In the genomic region with DNA sequence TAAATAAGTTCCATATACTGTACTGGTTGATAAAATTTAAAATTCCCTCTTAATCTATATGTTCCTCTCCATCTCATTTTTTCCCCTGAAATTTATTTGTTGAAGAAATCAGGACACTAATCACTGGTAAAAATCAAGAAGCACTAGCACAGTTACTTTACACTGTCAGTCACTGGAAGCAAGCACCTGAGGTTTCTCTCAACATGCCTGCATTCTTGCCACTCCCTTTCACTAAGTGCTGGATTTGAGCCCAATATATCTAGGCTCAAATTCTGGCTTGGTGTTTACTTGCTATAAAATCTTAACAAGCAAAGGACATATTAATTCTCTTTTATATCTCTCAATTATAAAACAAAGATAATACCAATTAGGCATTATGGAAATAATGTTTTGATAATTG, we compare ENCODE assay signal across 8 cellular contexts. TPM values are rescaled to one million over a fixed set of nuclear protein-coding genes. Genes with fewer than 3 reads are reported as not detected.
DNase-seq lines count a peak whose midpoint lies in the region; ATAC-seq lines count a peak whose summit lies in the region.

No MANE protein-coding gene starts in this region.

- ATAC-seq in esophagus mucosa, result peak; percentile 46

- in situ Hi-C loops in G401 (cut with HindIII; ENCODE audit: low sequenced_read_pairs), result loop anchor here (25.0 kb wide), 1 partner anchor 373 kb away; the partner anchor contains the start of genes PCDHB10, PCDHB11, PCDHB16 and PCDHB8

- DNase-seq in G401 (ENCODE audit: low spot score), result peak; percentile 83
- peak; percentile 62 for DNase-seq in NCI-H774 (lab: John Stamatoyannopoulos, UW)
- peak; percentile 61 for DNase-seq in pons (ENCODE audit: low spot score)
- no peak for DNase-seq in mesenteric fat pad (ENCODE audit: low spot score)
- DNase-seq in SIG-M5 (lab: John Stamatoyannopoulos, UW), result no peak
- no peak for DNase-seq in stimulated activated CD4-positive, alpha-beta T cell treated with anti-CD3 and anti-CD28 coated beads, Interleukin-1b, Interleukin-23, amount 100 ng/mL, for 48 hours
- DNase-seq in activated CD4-positive, alpha-beta T cell treated with anti-CD3 and anti-CD28 coated beads, Interleukin-2, amount 50 U/mL, for 48 hours, result no peak

RNA-seq across cellular contexts. Expression of gene DIAPH1, which starts 58.7 kb away (rescaled TPM):
- 23.5 and 34.0 TPM in 2 replicates for total RNA-seq in G401 (2014; rRNA removed; shearing (Covaris generic))
- total RNA-seq in esophagus mucosa, result 108 TPM
- 49.5 TPM for total RNA-seq in mesenteric fat pad

Comparison
In these comparisons a context has a peak if more than half of its experiments do, and no peak if none do; other contexts are left out.
1. DNase-seq: peak in G401 (single experiment), NCI-H774 (single experiment) and pons (single experiment); none in mesenteric fat pad (single experiment), SIG-M5 (single experiment), stimulated activated CD4-positive, alpha-beta T cell treated with anti-CD3 and anti-CD28 coated beads, Interleukin-1b, Interleukin-23, amount 100 ng/mL, for 48 hours (single experiment) and activated CD4-positive, alpha-beta T cell treated with anti-CD3 and anti-CD28 coated beads, Interleukin-2, amount 50 U/mL, for 48 hours (0 of 2).